8 cellular contexts compared by ENCODE assay signal in the genomic region with DNA sequence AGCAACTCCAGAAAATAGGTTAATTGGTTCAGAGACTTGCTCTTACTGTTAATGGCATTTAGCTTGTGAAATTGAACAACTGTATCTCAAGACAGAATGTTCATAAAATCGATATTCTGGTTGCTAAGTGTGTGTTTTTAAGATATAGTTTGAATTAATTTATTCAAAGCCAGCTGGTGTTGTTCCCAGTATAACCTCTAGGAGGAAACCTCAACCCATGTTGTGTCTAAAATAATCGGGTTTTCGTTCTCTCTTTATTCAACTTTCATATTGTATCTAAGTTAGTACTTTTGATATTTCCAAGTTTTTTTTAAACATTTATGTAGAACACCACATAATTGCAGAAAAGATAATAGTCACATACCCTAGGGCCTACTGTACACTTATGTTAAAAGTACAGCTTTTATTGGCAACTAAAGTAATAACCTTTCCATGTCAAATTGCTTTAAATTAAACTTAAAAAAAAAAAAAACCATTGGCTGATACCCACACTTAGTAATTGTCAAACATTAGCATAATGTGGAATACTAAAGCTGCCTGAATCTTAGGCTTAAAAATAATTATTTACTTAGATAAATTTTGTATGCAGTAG.
A peak's percentile ranks its signal among the peaks of the same experiment; 100 is the strongest.
DNase-seq lines count a peak whose midpoint lies in the region; ATAC-seq, FAIRE-seq and TF ChIP-seq lines count a peak whose summit lies in the region.

No MANE protein-coding gene starts in this region.

- DNase-seq in GM13976 (ENCODE audit: low spot score) = peak; percentile 25
- peak; percentile 15 for DNase-seq in HTR-8/SVneo (ENCODE audit: insufficient read length, low spot score)
- peak; percentile 7 to 28 for DNase-seq in T47D (ENCODE audit: low read depth in 1 of 2, low spot score in 1 of 2)
- DNase-seq in nephron progenitor cell = no peak
- DNase-seq in GM12891 (ENCODE audit: insufficient read length, low spot score) = no peak
- DNase-seq in posterior cingulate gyrus = no peak

- H3K4me1 Mint-ChIP-seq in nephron progenitor cell = no peaks in the 10 kb centered on the region

- peaks cover 6% of the 10 kb centered on the region for H3K27me3 Mint-ChIP-seq in nephron progenitor cell (ENCODE audit: low read depth, poor library complexity)

- H3K9me3 Mint-ChIP-seq in nephron progenitor cell = no peaks in the 10 kb centered on the region

- TF ChIP-seq CTCF in GM13976 (IDR thresholded peaks at IDR 0.05; ENCODE audit: borderline replicate concordance, control extremely low read depth, extremely low read depth, insufficient read depth, missing control alignments) (peak; percentile 47), nephron progenitor cell (IDR thresholded peaks at IDR 0.05) (peak; percentile 78)

- in situ Hi-C loops in GM13976 (cut with MboI; ENCODE audit: low sequenced_read_pairs, unreplicated experiment) (no loop called here), T47D (cut with HindIII; ENCODE audit: low pct_unique_long_range_greater_than_20kb, low sequenced_read_pairs) (no loop called here)

- FAIRE-seq in HTR-8/SVneo (lab: Jason Lieb, UNC) (no peak), GM12891 (lab: Jason Lieb, UNC) (no peak)

- no peak overlapping the region for H3K4me3 Mint-ChIP-seq in nephron progenitor cell

- H3K27ac Mint-ChIP-seq in nephron progenitor cell = no peak overlapping the region

- ATAC-seq in GM18498 (IDR thresholded peaks at IDR 0.05; ENCODE audit: unreplicated experiment) = no peak
- no peak for ATAC-seq in activated CD4-positive, CD25-positive, alpha-beta regulatory T cell treated with anti-CD3 and anti-CD28 coated beads, Interleukin-2, amount 50 U/mL, for 24 hours

- H3K36me3 Mint-ChIP-seq in nephron progenitor cell (ENCODE audit: low read depth) = no peaks in the 10 kb centered on the region

- TF ChIP-seq POLR2A in GM12891 (IDR thresholded peaks at IDR 0.05; ENCODE audit: low read depth, low read length) = no peak

- intact Hi-C loops in posterior cingulate gyrus (cut with DNase I) = loop anchor here (1.0 kb wide), 1 partner anchor 268 kb away; no protein-coding TSS in a partner anchor

TF ChIP-seq in GM12891, 5 proteins besides CTCF, POLR2A, EP300 and RAD21:
- TF ChIP-seq TAF1 (IDR thresholded peaks at IDR 0.05; ENCODE audit: low read depth, low read length) (no peak), POLR2AphosphoS5 (IDR thresholded peaks at IDR 0.05; ENCODE audit: low read depth, low read length) (no peak), POU2F2 (IDR thresholded peaks at IDR 0.05; ENCODE audit: low read depth, low read length) (no peak), SPI1 (IDR thresholded peaks at IDR 0.05; ENCODE audit: low read depth, low read length) (no peak), PAX5 (IDR thresholded peaks at IDR 0.05; ENCODE audit: insufficient read depth, low read length, severe bottlenecking) (no peak)

Comparison
In these comparisons a context has a peak if more than half of its experiments do, and no peak if none do; other contexts are left out.
1. DNase-seq: peak in GM13976 (single experiment), HTR-8/SVneo (single experiment) and T47D (2 of 2); none in nephron progenitor cell (single experiment), GM12891 (single experiment) and posterior cingulate gyrus (0 of 10).